8 cellular contexts compared by ENCODE assay signal in genomic region chr20:675453-676314, GRCh38. TPM values are rescaled to one million over a fixed set of nuclear protein-coding genes. Genes with fewer than 3 reads are reported as not detected.
A peak's percentile ranks its signal among the peaks of the same experiment; 100 is the strongest.
DNase-seq lines count a peak whose midpoint lies in the region; ATAC-seq, FAIRE-seq and TF ChIP-seq lines count a peak whose summit lies in the region.

TSS of gene SCRT2 (minus strand) at chr20:675802. CDS start at chr20:675601, 201 bp downstream.

- intact Hi-C loops in CD14-positive monocyte (cut with micrococcal nuclease): loop anchor here in 1 of 2 donors (5.0 kb wide), 1 partner anchor 128 kb away; no protein-coding TSS in a partner anchor

- H3K27ac Mint-ChIP-seq in CD14-positive monocyte: peak within 1 kb of the TSS in 2 of 7 donors; percentile 18 to 80

- TF ChIP-seq CTCF in CD14-positive monocyte (IDR thresholded peaks at IDR 0.05) (no peak), keratinocyte (optimal IDR thresholded peaks at IDR 0.05 in 1 of 3, IDR thresholded peaks at IDR 0.05 in 1 of 3, conservative IDR thresholded peaks at IDR 0.05 in 1 of 3; ENCODE audit: extremely low read depth in 1 of 3, insufficient read depth in 2 of 3, low read length in 3 of 3) (no peak)

- H2AFZ ChIP-seq in keratinocyte (ENCODE audit: control insufficient read depth, low read length): no peak within 1 kb of the TSS

- FAIRE-seq in keratinocyte (lab: Jason Lieb, UNC): no peak

- dilution Hi-C loops in keratinocyte (cut with MboI; ENCODE audit: extremely low pct_ligation_motif_present, low sequenced_read_pairs): no loop called here

- peak within 1 kb of the TSS; percentile 39 for H3K4me2 ChIP-seq in keratinocyte (ENCODE audit: control insufficient read depth, extremely low read depth, insufficient read depth, low read depth, low read length)

- H3K9ac ChIP-seq in keratinocyte (ENCODE audit: control insufficient read depth, extremely low read depth, insufficient read depth, low read length): no peak within 1 kb of the TSS

- H3K4me1 Mint-ChIP-seq in CD14-positive monocyte: peaks cover 37% of the 10 kb centered on the region

- H3K36me3 Mint-ChIP-seq in CD14-positive monocyte: peaks cover 0 to 3% of the 10 kb centered on the region in 2 donors

- peak; percentile 59 for DNase-seq in CD14-positive monocyte (ENCODE audit: low spot score)
- peak; percentile 58 for DNase-seq in KBM-7
- DNase-seq in caudate nucleus (lab: John Stamatoyannopoulos, UW): peak in 48 of 61 donors; percentile 6 to 77 (median 34)
- DNase-seq in keratinocyte (ENCODE audit: low read depth, low spot score): no peak
- peak; percentile 27 to 59 for DNase-seq in stimulated activated CD4-positive, alpha-beta T cell treated with anti-CD3 and anti-CD28 coated beads, Interleukin-1b, Interleukin-23, amount 100 ng/mL, for 4 hours (ENCODE audit: low read depth in 2 of 2)
- DNase-seq in NCI-H2107 (lab: John Stamatoyannopoulos, UW): no peak
- DNase-seq in foreskin melanocyte: no peak

- peaks cover 66% of the 10 kb centered on the region for H3K27me3 ChIP-seq in keratinocyte (ENCODE audit: control insufficient read depth, extremely low read depth, insufficient read depth, low read length)

- H3K27me3 Mint-ChIP-seq in CD14-positive monocyte (ENCODE audit: low read depth in 3 of 3): peaks cover 54 to 63% (median 57%) of the 10 kb centered on the region in 3 donors

- H3K9me3 ChIP-seq in keratinocyte (ENCODE audit: control insufficient read depth, low read depth, low read length): no peaks in the 10 kb centered on the region

- H3K4me1 ChIP-seq in keratinocyte (ENCODE audit: control insufficient read depth, extremely low read depth, insufficient read depth, low read length): no peaks in the 10 kb centered on the region

- H3K9me3 Mint-ChIP-seq in CD14-positive monocyte: peaks cover 0 to 20% (median 5%) of the 10 kb centered on the region in 7 donors

- H3K4me3 ChIP-seq in keratinocyte (ENCODE audit: control insufficient read depth in 2 of 3, extremely low read depth in 1 of 3, insufficient read depth in 2 of 3, low read depth in 1 of 3, low read length in 3 of 3): no peak within 1 kb of the TSS

- H3K9me1 ChIP-seq in keratinocyte (ENCODE audit: control insufficient read depth, extremely low read depth, insufficient read depth, low read length): no peaks in the 10 kb centered on the region

- peak within 1 kb of the TSS; percentile 53 to 89 for H3K4me3 Mint-ChIP-seq in CD14-positive monocyte

- peak; percentile 72 to 74 for ATAC-seq in activated CD4-positive, CD25-positive, alpha-beta regulatory T cell treated with anti-CD3 and anti-CD28 coated beads, Interleukin-2, amount 50 U/mL, for 24 hours

- H3K79me2 ChIP-seq in keratinocyte (ENCODE audit: control insufficient read depth, insufficient read depth, low read length): no peaks in the 10 kb centered on the region

- H4K20me1 ChIP-seq in keratinocyte (ENCODE audit: control insufficient read depth, extremely low read depth, insufficient read depth, low read length): no peaks in the 10 kb centered on the region

- H3K27ac ChIP-seq in caudate nucleus (ENCODE audit: low read depth, low read length): no peak within 1 kb of the TSS
- no peak within 1 kb of the TSS for H3K27ac ChIP-seq in keratinocyte (ENCODE audit: control insufficient read depth, insufficient read depth, low read length)

- H3K36me3 ChIP-seq in keratinocyte (ENCODE audit: control insufficient read depth in 2 of 2, extremely low read depth in 1 of 2, insufficient read depth in 2 of 2, low read length in 2 of 2): no peaks in the 10 kb centered on the region

- in situ Hi-C loops in KBM-7 (cut with MboI; ENCODE audit: low pct_unique_long_range_greater_than_20kb, low sequenced_read_pairs): no loop called here

RNA-seq across cellular contexts. Expression of gene SCRT2, which starts in this region (rescaled TPM):
- polyA plus RNA-seq in CD14-positive monocyte (not detected), keratinocyte (not detected in 3 replicates)
- not detected for polyA plus RNA-seq in keratinocyte (2011; ENCODE audit: low read depth)
- polyA plus RNA-seq in keratinocyte (2011; cell fraction: cytosol; rRNA removed): not detected in 2 replicates
- not detected in 2 replicates for polyA plus RNA-seq in keratinocyte (2011; cell fraction: nucleus; rRNA removed)
- polyA plus RNA-seq in keratinocyte (2012; ENCODE audit: low replicate concordance): not detected in 2 replicates
- not detected in 3 replicates for polyA minus RNA-seq in keratinocyte
- polyA minus RNA-seq in keratinocyte (2011; cell fraction: cytosol; rRNA and poly(A)+ RNA removed): not detected
- not detected in 2 replicates for polyA minus RNA-seq in keratinocyte (2011; cell fraction: nucleus; rRNA and poly(A)+ RNA removed)

Comparison
In these comparisons a context has a peak if more than half of its experiments do, and no peak if none do; other contexts are left out.
1. Peak in DNase-seq in CD14-positive monocyte; RNA of the gene not detected or under 1 TPM.
2. DNase-seq: peak in KBM-7 (single experiment), caudate nucleus (48 of 61) and stimulated activated CD4-positive, alpha-beta T cell treated with anti-CD3 and anti-CD28 coated beads, Interleukin-1b, Interleukin-23, amount 100 ng/mL, for 4 hours (2 of 2); none in keratinocyte (single experiment), NCI-H2107 (single experiment) and foreskin melanocyte (single experiment).